In genomic region chr14:74610199-74610865, GRCh38 we compare ENCODE assay signal across 13 cellular contexts. TPM values are rescaled to one million over a fixed set of nuclear protein-coding genes. Genes with fewer than 3 reads are reported as not detected.
DNase-seq lines count a peak whose midpoint lies in the region; ATAC-seq and TF ChIP-seq lines count a peak whose summit lies in the region.
"Had no signal": no experiment of that assay in that cellular context is flagged by ENCODE, and none has a peak within 500 bp of the region (broad histone marks: within the 10 kb centered on the region; RNA-seq: fewer than 3 reads in every experiment).

No MANE protein-coding gene starts in this region.

- peak overlapping the region; percentile 97 for H3K4me2 ChIP-seq in smooth muscle cell

- TF ChIP-seq CTCF in gastroesophageal sphincter (IDR thresholded peaks at IDR 0.05) (no peak), smooth muscle cell (IDR thresholded peaks at IDR 0.05; ENCODE audit: borderline replicate concordance, insufficient read depth, poor library complexity, severe bottlenecking) (no peak)

- H3K4me1 Mint-ChIP-seq in T-helper 2 cell treated with Interferon-gamma antibody and Interleukin-4, amounts not matched to agents 5 μg/mL and 100 μg/mL, for 36 hours (ENCODE audit: low read depth): peaks cover 11% of the 10 kb centered on the region
- H3K4me1 Mint-ChIP-seq in activated CD4-positive, alpha-beta memory T cell treated with anti-CD3 and anti-CD28 coated beads for 36 hours (ENCODE audit: low read depth): peaks cover 23% of the 10 kb centered on the region

- 82 to 92% methylated on average over 6 to 12 of the region's 26 CpGs for WGBS in gastroesophageal sphincter (ENCODE audit: low coverage in 1 of 2), 2 donors
- WGBS in smooth muscle cell (ENCODE audit: low lambda C conversion rate): 83% methylated on average over 26 of the region's 26 CpGs

- intact Hi-C loops in activated CD4-positive, alpha-beta memory T cell treated with anti-CD3 and anti-CD28 coated beads for 36 hours (cut with micrococcal nuclease): no loop called here

- H2AFZ ChIP-seq in smooth muscle cell (ENCODE audit: low read depth): no peak overlapping the region

- TF ChIP-seq POLR2A in gastroesophageal sphincter (IDR thresholded peaks at IDR 0.05): no peak

- peaks cover 68% of the 10 kb centered on the region for H3K79me2 ChIP-seq in smooth muscle cell (ENCODE audit: low read depth)

- H3K27me3 ChIP-seq in gastroesophageal sphincter: peaks cover 17% of the 10 kb centered on the region
- no peaks in the 10 kb centered on the region for H3K27me3 ChIP-seq in smooth muscle cell (ENCODE audit: low read depth)

- POLR2A ChIA-PET in activated CD4-positive, alpha-beta memory T cell treated with anti-CD3 and anti-CD28 coated beads for 36 hours (lab: Charles Lee): no interaction called here

- peaks cover 39% of the 10 kb centered on the region for H3K27me3 Mint-ChIP-seq in T-helper 2 cell treated with Interferon-gamma antibody and Interleukin-4, amounts not matched to agents 5 μg/mL and 100 μg/mL, for 36 hours (ENCODE audit: low read depth)
- peaks cover 13% of the 10 kb centered on the region for H3K27me3 Mint-ChIP-seq in activated CD4-positive, alpha-beta memory T cell treated with anti-CD3 and anti-CD28 coated beads for 36 hours

- H3K36me3 ChIP-seq in gastroesophageal sphincter (no peaks in the 10 kb centered on the region), smooth muscle cell (ENCODE audit: low read depth) (no peaks in the 10 kb centered on the region)

- H3K4me3 ChIP-seq in gastroesophageal sphincter: peak overlapping the region in 1 of 2 donors; percentile 61
- peak overlapping the region; percentile 79 for H3K4me3 ChIP-seq in smooth muscle cell
- H3K4me3 ChIP-seq: A549 had no signal

- no peaks in the 10 kb centered on the region for H3K36me3 Mint-ChIP-seq in T-helper 2 cell treated with Interferon-gamma antibody and Interleukin-4, amounts not matched to agents 5 μg/mL and 100 μg/mL, for 36 hours (ENCODE audit: low read depth)
- H3K36me3 Mint-ChIP-seq in activated CD4-positive, alpha-beta memory T cell treated with anti-CD3 and anti-CD28 coated beads for 36 hours: no peaks in the 10 kb centered on the region

- peak overlapping the region in 3 of 4 donors; percentile 38 to 77 (median 71) for H3K27ac ChIP-seq in gastroesophageal sphincter
- H3K27ac ChIP-seq in smooth muscle cell (ENCODE audit: low read depth): no peak overlapping the region

- H3K9ac ChIP-seq in smooth muscle cell (ENCODE audit: low read depth): no peak overlapping the region

- H3K27ac Mint-ChIP-seq in T-helper 2 cell treated with Interferon-gamma antibody and Interleukin-4, amounts not matched to agents 5 μg/mL and 100 μg/mL, for 36 hours: no peak overlapping the region
- H3K27ac Mint-ChIP-seq in activated CD4-positive, alpha-beta memory T cell treated with anti-CD3 and anti-CD28 coated beads for 36 hours: no peak overlapping the region
- H3K27ac Mint-ChIP-seq: dendritic cell treated with granulocyte-macrophage colony-stimulating factor and Interleukin-4, amounts not matched to agents 40 ng/mL and 50 ng/mL, for 4 days had no signal

- ATAC-seq in gastroesophageal sphincter (no peak), HG02763 (IDR thresholded peaks at IDR 0.05; ENCODE audit: unreplicated experiment) (no peak)

- peaks cover 56% of the 10 kb centered on the region for H4K20me1 ChIP-seq in smooth muscle cell (ENCODE audit: low read depth)

- H3K9me3 Mint-ChIP-seq in T-helper 2 cell treated with Interferon-gamma antibody and Interleukin-4, amounts not matched to agents 5 μg/mL and 100 μg/mL, for 36 hours: no peaks in the 10 kb centered on the region
- H3K9me3 Mint-ChIP-seq in activated CD4-positive, alpha-beta memory T cell treated with anti-CD3 and anti-CD28 coated beads for 36 hours: no peaks in the 10 kb centered on the region
- H3K9me3 Mint-ChIP-seq: dendritic cell treated with granulocyte-macrophage colony-stimulating factor and Interleukin-4, amounts not matched to agents 40 ng/mL and 50 ng/mL, for 4 days had no signal

- H3K9me3 ChIP-seq in gastroesophageal sphincter: no peaks in the 10 kb centered on the region
- no peaks in the 10 kb centered on the region for H3K9me3 ChIP-seq in smooth muscle cell (replicated peaks; ENCODE audit: low read depth)
- H3K9me3 ChIP-seq: A549 had no signal

- peak overlapping the region; percentile 57 for H3K4me3 Mint-ChIP-seq in T-helper 2 cell treated with Interferon-gamma antibody and Interleukin-4, amounts not matched to agents 5 μg/mL and 100 μg/mL, for 36 hours
- H3K4me3 Mint-ChIP-seq in activated CD4-positive, alpha-beta memory T cell treated with anti-CD3 and anti-CD28 coated beads for 36 hours: peak overlapping the region; percentile 43

- no peak for TF ChIP-seq EP300 in gastroesophageal sphincter (IDR thresholded peaks at IDR 0.05)

- CTCF ChIA-PET in activated CD4-positive, alpha-beta memory T cell treated with anti-CD3 and anti-CD28 coated beads for 36 hours (lab: Charles Lee): interaction anchor here (0.7 to 6.1 kb wide), 9 partner anchors 8 to 194 kb away, joined by 3 to 57 read pairs (median 7); partner anchors contain the start of gene YLPM1

- H3K4me1 ChIP-seq in gastroesophageal sphincter (peaks cover 0 to 61% (median 13%) of the 10 kb centered on the region in 3 donors), smooth muscle cell (ENCODE audit: low read depth) (peaks cover 18% of the 10 kb centered on the region)

- DNase-seq in T-helper 2 cell treated with Interferon-gamma antibody and Interleukin-4, amounts not matched to agents 5 μg/mL and 100 μg/mL, for 36 hours (ENCODE audit: low spot score): no peak
- DNase-seq in T-helper 2 cell (no peak), smooth muscle cell (lab: John Stamatoyannopoulos, UW; ENCODE audit: unreplicated experiment) (no peak), NCI-H748 treated with DMSO at 0.1 percent for 48 hours (lab: John Stamatoyannopoulos, UW) (no peak)
- DNase-seq in activated CD4-positive, alpha-beta memory T cell treated with anti-CD3 and anti-CD28 coated beads for 36 hours: no peak
- no peak for DNase-seq in stimulated activated CD4-positive, alpha-beta T cell treated with anti-CD3 and anti-CD28 coated beads, Interleukin-2, amount 100 ng/mL, for 24 hours
- DNase-seq: activated CD8-positive, alpha-beta memory T cell treated with anti-CD3 and anti-CD28 coated beads for 24 hours; NCI-H187; SIG-M5 had no signal

- peaks cover 20% of the 10 kb centered on the region for H3F3A ChIP-seq in smooth muscle cell (ENCODE audit: low read depth)

RNA-seq across cellular contexts. Expression of gene LTBP2, which starts 1.7 kb away (rescaled TPM):
- total RNA-seq in activated CD4-positive, alpha-beta memory T cell treated with anti-CD3 and anti-CD28 coated beads for 36 hours: under 1 TPM; 0.10 to 0.31 TPM
- total RNA-seq in gastroesophageal sphincter (100 to 1,000 TPM in 1 of 4 donors, 10 to 100 TPM in 3; 45.9 to 158 (median 88.4) TPM), smooth muscle cell (103 and 108 TPM in 2 replicates)
- polyA plus RNA-seq in smooth muscle cell: 74.2 and 90.1 TPM in 2 replicates

Comparison
In these comparisons a context has a peak if more than half of its experiments do, and no peak if none do; other contexts are left out.
1. RNA of gene LTBP2, which starts 1.7 kb away (total RNA-seq): 103 to 108 TPM in smooth muscle cell and 45.9 to 158 TPM in gastroesophageal sphincter; 0.10 to 0.31 TPM in activated CD4-positive, alpha-beta memory T cell treated with anti-CD3 and anti-CD28 coated beads for 36 hours; every median in the first group is over 10 times any median in the second.